ENCODE assay signal across 23 cellular contexts in the genomic region with DNA sequence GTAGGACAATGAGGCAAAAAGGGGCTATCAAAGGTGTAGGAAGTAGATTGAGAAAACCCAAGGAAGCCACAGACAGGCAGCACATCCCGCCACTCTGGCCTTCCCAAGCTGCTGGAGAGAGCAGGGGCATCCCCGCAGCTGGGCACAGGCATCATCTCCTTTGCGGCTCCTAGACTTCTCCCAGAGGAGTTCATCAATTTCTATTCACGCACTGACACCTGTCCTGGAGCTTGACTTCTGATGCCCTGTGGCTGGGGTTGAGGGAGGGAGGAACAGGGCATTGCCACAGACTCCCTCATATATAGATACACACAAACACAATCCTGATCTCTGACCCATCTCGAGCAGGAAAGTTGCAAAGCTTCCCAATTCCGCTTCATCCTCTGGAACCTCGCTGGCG. TPM values are rescaled to one million over a fixed set of nuclear protein-coding genes. Genes with fewer than 3 reads are reported as not detected.
A peak's percentile ranks its signal among the peaks of the same experiment; 100 is the strongest.
DNase-seq lines count a peak whose midpoint lies in the region; ATAC-seq, FAIRE-seq and TF ChIP-seq lines count a peak whose summit lies in the region.
"Had no signal": no experiment of that assay in that cellular context is flagged by ENCODE, and none has a peak within 500 bp of the region (broad histone marks: within the 10 kb centered on the region; RNA-seq: fewer than 3 reads in every experiment).

No MANE protein-coding gene starts in this region.

- H3K4me1 Mint-ChIP-seq in astrocyte (ENCODE audit: low read depth, unreplicated experiment) = peaks cover 29% of the 10 kb centered on the region

- H4K20me1 ChIP-seq in astrocyte (ENCODE audit: insufficient read depth, low read length) = peaks cover 42% of the 10 kb centered on the region

- H3K27me3 Mint-ChIP-seq in astrocyte (ENCODE audit: low read depth, unreplicated experiment) = peaks cover 46% of the 10 kb centered on the region

- intact Hi-C loops in cardiac septum (cut with DNase I) (no loop called here), left cardiac atrium (cut with DNase I) (loop anchor here in 1 of 2 donors (10.0 kb wide), 1 partner anchor 204 kb away; no protein-coding TSS in a partner anchor), sciatic nerve (cut with DNase I) (loop anchor here (10.0 kb wide), 1 partner anchor 204 kb away; no protein-coding TSS in a partner anchor)

- H2AFZ ChIP-seq in astrocyte (ENCODE audit: low read depth, low read length) = no peak overlapping the region

- peaks cover under 1% of the 10 kb centered on the region for H3K36me3 Mint-ChIP-seq in astrocyte (ENCODE audit: low read depth, unreplicated experiment)

- no peaks in the 10 kb centered on the region for H3K9me3 ChIP-seq in astrocyte (ENCODE audit: insufficient read depth, low read depth, low read length)
- H3K9me3 ChIP-seq: MG63 had no signal

- no peaks in the 10 kb centered on the region for H3K36me3 ChIP-seq in astrocyte (ENCODE audit: insufficient read depth, low read length)

- no peak overlapping the region for H3K27ac ChIP-seq in astrocyte (ENCODE audit: low read depth, low read length)
- H3K27ac ChIP-seq: SK-N-MC had no signal

- no peak overlapping the region for H3K4me2 ChIP-seq in astrocyte (ENCODE audit: low read length)

- FAIRE-seq in astrocyte (lab: Jason Lieb, UNC) = no peak
- FAIRE-seq: H54, RCC 7860 had no signal

- H3K4me3 Mint-ChIP-seq in astrocyte (ENCODE audit: unreplicated experiment) = peak overlapping the region; percentile 55
- H3K4me3 Mint-ChIP-seq: B cell had no signal

- H3K79me2 ChIP-seq in astrocyte (ENCODE audit: insufficient read depth, low read length) = no peaks in the 10 kb centered on the region

- H3K27me3 ChIP-seq in astrocyte (ENCODE audit: insufficient read depth, low read length) = peaks cover 53% of the 10 kb centered on the region
- H3K27me3 ChIP-seq: MG63 had no signal

- peaks cover 3% of the 10 kb centered on the region for H3K9me3 Mint-ChIP-seq in astrocyte (ENCODE audit: unreplicated experiment)

- ATAC-seq in left cardiac atrium = no peak
- no peak for ATAC-seq in sciatic nerve
- ATAC-seq in HG03354 (IDR thresholded peaks at IDR 0.05; ENCODE audit: poor library complexity, severe bottlenecking, unreplicated experiment) = no peak

- H3K27ac Mint-ChIP-seq in astrocyte (ENCODE audit: unreplicated experiment) = no peak overlapping the region
- H3K27ac Mint-ChIP-seq: B cell had no signal

- TF ChIP-seq CTCF in astrocyte (IDR thresholded peaks at IDR 0.05; ENCODE audit: insufficient read depth, low read depth, low read length) = no peak

- H3K9ac ChIP-seq in astrocyte (ENCODE audit: low read length) = no peak overlapping the region

- H3K4me3 ChIP-seq in astrocyte (ENCODE audit: insufficient read depth, low read depth, low read length) = no peak overlapping the region
- H3K4me3 ChIP-seq: MG63, SK-N-MC had no signal

- H3K4me1 ChIP-seq in astrocyte (ENCODE audit: insufficient read depth, low read length) = peaks cover 8% of the 10 kb centered on the region

- peak; percentile 51 for DNase-seq in cardiac septum (ENCODE audit: low spot score)
- DNase-seq in left cardiac atrium = no peak
- no peak for DNase-seq in astrocyte (ENCODE audit: low read depth)
- DNase-seq in sciatic nerve (ENCODE audit: low spot score) = peak; percentile 39
- DNase-seq in activated effector memory CD4-positive, alpha-beta T cell treated with anti-CD3 and anti-CD28 coated beads, Interleukin-2, amount 50 U/mL, for 16 hours = no peak
- DNase-seq in EL = no peak
- DNase-seq: Calu3, DND-41, KG1, MG63, NCI-H1105 treated with DMSO at 0.1 percent for 48 hours, NCI-H146, NCI-H1930, NCI-H2107, NCI-H446, NCI-H524 treated with DMSO at 0.1 percent for 48 hours, NCI-H774, SIG-M5 had no signal

RNA-seq across cellular contexts. Expression of a gene that starts 1.9 kb away (rescaled TPM):
- 0.48 TPM for total RNA-seq in cardiac septum
- under 1 TPM; 0.32 to 0.47 TPM for total RNA-seq in left cardiac atrium
- total RNA-seq in astrocyte = 0.41 and 0.48 TPM in 2 replicates
- total RNA-seq in sciatic nerve = 3.4 TPM

RNA-seq across cellular contexts. Expression of a gene that starts 13.7 kb away (rescaled TPM):
- total RNA-seq in cardiac septum = 56.0 TPM
- total RNA-seq in left cardiac atrium = 10 to 100 TPM; 23.4 TPM
- total RNA-seq in astrocyte = 40.3 and 42.1 TPM in 2 replicates
- total RNA-seq in sciatic nerve = 28.6 TPM

RNA-seq across cellular contexts. Expression of a gene that starts 14.1 kb away (rescaled TPM):
- total RNA-seq in cardiac septum (84.0 TPM), left cardiac atrium (10 to 100 TPM; 50.2 to 56.6 TPM), astrocyte (42.5 and 43.5 TPM in 2 replicates), sciatic nerve (66.9 TPM)

Comparison
In these comparisons a context has a peak if more than half of its experiments do, and no peak if none do; other contexts are left out.
1. DNase-seq: peak in cardiac septum (single experiment) and sciatic nerve (single experiment); none in left cardiac atrium (single experiment), astrocyte (single experiment), activated effector memory CD4-positive, alpha-beta T cell treated with anti-CD3 and anti-CD28 coated beads, Interleukin-2, amount 50 U/mL, for 16 hours (single experiment) and EL (single experiment).